Comparison of ENCODE assay signal across 11 cellular contexts in the genomic region with DNA sequence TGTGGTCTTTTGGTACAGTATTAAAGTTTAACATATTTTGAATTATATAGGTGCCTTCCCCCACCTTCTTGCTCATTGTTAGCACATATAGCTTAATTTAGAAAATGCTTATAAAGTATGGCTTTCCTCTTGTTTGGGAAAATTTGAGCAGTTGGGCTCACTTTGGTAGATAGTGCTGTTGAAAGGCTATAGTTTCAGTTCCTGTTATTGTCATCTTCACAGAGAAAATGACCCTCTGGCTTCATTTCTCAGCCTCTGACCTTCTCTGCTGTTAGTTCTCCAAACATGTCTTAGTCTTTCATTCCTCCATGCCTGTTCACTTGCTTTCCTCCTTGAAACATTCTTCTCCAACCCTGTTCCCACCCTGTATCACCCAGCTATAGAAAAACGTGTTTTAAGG.
DNase-seq lines count a peak whose midpoint lies in the region; ATAC-seq lines count a peak whose summit lies in the region.
"Had no signal": no experiment of that assay in that cellular context is flagged by ENCODE, and none has a peak within 500 bp of the region (broad histone marks: within the 10 kb centered on the region; RNA-seq: fewer than 3 reads in every experiment).

No MANE protein-coding gene starts in this region.

- DNase-seq in ecto neural progenitor cell (ENCODE audit: low spot score): no peak
- no peak for DNase-seq in left lobe of liver (ENCODE audit: low spot score)
- DNase-seq in middle frontal gyrus (ENCODE audit: extremely low spot score, low spot score): no peak
- no peak for DNase-seq in right cardiac atrium
- DNase-seq: activated CD4-positive, CD25-positive, alpha-beta regulatory T cell treated with anti-CD3 and anti-CD28 coated beads, Interleukin-2, amount 50 U/mL, for 72 hours; head of caudate nucleus; HFFc6; NCI-H1105 treated with DMSO at 0.1 percent for 48 hours had no signal

- 38% methylated on average over 1 of the region's 1 CpG for WGBS in right cardiac atrium

- H3K4me3 ChIP-seq in right cardiac atrium (ENCODE audit: low read length): no peak overlapping the region

- no peaks in the 10 kb centered on the region for H3K27me3 ChIP-seq in right cardiac atrium (ENCODE audit: control insufficient read depth, insufficient read depth)

- H3K9me3 ChIP-seq in right cardiac atrium (ENCODE audit: control insufficient read depth, low read length): no peaks in the 10 kb centered on the region

- H3K27ac ChIP-seq in right cardiac atrium (ENCODE audit: low read length): no peak overlapping the region

- peaks cover 3% of the 10 kb centered on the region for H3K4me1 ChIP-seq in right cardiac atrium (ENCODE audit: control insufficient read depth, insufficient read depth, low read length)

- intact Hi-C loops in right cardiac atrium (cut with DNase I): no loop called here

- peak; percentile 86 for ATAC-seq in GM19324 (IDR thresholded peaks at IDR 0.05; ENCODE audit: low FRiP score, unreplicated experiment)
- peak; percentile 91 for ATAC-seq in HG02678 (IDR thresholded peaks at IDR 0.05; ENCODE audit: unreplicated experiment)
- peak; percentile 81 for ATAC-seq in HG03521 (IDR thresholded peaks at IDR 0.05; ENCODE audit: unreplicated experiment)
- ATAC-seq in left lobe of liver: no peak
- ATAC-seq in right cardiac atrium: no peak

Comparison
In these comparisons a context has a peak if more than half of its experiments do, and no peak if none do; other contexts are left out.
1. ATAC-seq: peak in GM19324 (single experiment), HG02678 (single experiment) and HG03521 (single experiment); none in left lobe of liver (single experiment) and right cardiac atrium (0 of 2).